1 cellular context compared by ENCODE assay signal in the genomic region with DNA sequence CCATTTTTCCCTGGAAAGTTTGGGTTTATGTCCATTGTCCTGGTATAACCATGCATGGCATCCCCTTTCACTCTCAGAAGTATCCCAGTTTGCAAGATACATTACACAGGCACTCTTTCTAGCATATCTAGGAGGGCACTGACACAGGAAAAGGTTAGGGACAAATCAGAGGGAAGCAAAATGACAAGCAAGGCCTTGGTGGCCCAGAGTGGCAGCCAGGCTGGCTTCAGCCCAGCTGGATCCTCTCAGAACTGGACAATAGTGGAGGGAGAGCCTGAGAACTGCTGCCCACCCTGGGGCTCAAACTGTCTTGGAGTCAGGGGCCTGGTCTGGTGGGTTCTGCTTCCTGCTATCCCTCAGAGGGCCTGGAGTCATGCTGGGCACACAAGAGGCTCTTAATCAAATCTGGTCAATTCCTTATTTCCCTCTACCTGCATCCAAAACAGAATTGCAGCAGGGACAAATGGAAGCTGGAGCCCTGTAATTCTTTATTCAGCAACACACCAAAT.
TF ChIP-seq lines count a peak whose summit lies in the region.

No MANE protein-coding gene starts in this region.

TF ChIP-seq in HEK293T, 16 proteins besides CTCF, POLR2A, EP300 and RAD21:
- TF ChIP-seq NFRKB (IDR thresholded peaks at IDR 0.05) (no peak), HDGF (IDR thresholded peaks at IDR 0.05; ENCODE audit: borderline replicate concordance) (no peak), SP1 (IDR thresholded peaks at IDR 0.05) (no peak), FOXM1 (IDR thresholded peaks at IDR 0.05; ENCODE audit: borderline replicate concordance) (no peak), TARDBP (IDR thresholded peaks at IDR 0.05) (no peak), ZNF384 (IDR thresholded peaks at IDR 0.05) (no peak), CTBP1 (IDR thresholded peaks at IDR 0.05; ENCODE audit: borderline replicate concordance) (no peak), ARNT (IDR thresholded peaks at IDR 0.05) (no peak), ELF4 (IDR thresholded peaks at IDR 0.05) (no peak), FOXA1 (IDR thresholded peaks at IDR 0.05) (no peak), BHLHE40 (IDR thresholded peaks at IDR 0.05; ENCODE audit: borderline replicate concordance) (no peak), LEF1 (IDR thresholded peaks at IDR 0.05; ENCODE audit: borderline replicate concordance) (no peak), L3MBTL2 (conservative IDR thresholded peaks at IDR 0.05) (no peak), SUZ12 (IDR thresholded peaks at IDR 0.05) (no peak), FOXK2 (IDR thresholded peaks at IDR 0.05) (no peak)
- TF ChIP-seq, protein P1, sequence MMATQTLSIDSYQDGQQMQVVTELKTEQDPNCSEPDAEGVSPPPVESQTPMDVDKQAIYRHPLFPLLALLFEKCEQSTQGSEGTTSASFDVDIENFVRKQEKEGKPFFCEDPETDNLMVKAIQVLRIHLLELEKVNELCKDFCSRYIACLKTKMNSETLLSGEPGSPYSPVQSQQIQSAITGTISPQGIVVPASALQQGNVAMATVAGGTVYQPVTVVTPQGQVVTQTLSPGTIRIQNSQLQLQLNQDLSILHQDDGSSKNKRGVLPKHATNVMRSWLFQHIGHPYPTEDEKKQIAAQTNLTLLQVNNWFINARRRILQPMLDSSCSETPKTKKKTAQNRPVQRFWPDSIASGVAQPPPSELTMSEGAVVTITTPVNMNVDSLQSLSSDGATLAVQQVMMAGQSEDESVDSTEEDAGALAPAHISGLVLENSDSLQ (IDR thresholded peaks at IDR 0.05) = no peak
TF ChIP-seq in HEK293T: peak in this region for 0.
